9 cellular contexts compared by ENCODE assay signal in the genomic region with DNA sequence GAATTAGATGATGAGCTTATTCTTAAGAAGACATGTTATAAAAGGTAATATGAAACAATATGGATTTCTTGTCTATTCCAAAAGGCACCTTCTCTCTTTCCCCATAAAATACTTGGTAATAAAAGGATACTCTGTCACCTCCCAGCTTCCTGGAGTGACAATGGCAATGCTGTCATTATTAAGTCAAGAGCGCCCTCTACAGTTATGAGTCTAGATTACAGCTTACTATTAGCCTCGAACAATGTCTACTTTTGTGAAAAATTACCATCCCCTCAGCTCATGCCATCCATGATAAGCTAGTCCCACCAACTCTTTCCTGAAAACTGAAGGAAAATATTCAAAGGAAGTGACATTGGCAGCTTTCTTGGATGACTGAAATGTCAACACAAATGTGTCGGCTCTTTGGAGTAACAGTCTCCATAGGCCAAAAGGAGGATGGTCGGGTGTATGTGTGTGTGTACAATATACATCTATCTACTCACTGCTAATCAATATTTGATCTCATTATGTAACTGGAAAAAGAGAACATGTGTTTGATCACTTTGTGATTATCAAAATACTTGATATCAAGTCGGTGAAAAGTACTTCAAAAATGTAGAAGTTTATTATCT. TPM values are rescaled to one million over a fixed set of nuclear protein-coding genes. Genes with fewer than 3 reads are reported as not detected.
DNase-seq lines count a peak whose midpoint lies in the region; ATAC-seq and TF ChIP-seq lines count a peak whose summit lies in the region.
"Had no signal": no experiment of that assay in that cellular context is flagged by ENCODE, and none has a peak within 500 bp of the region (broad histone marks: within the 10 kb centered on the region; RNA-seq: fewer than 3 reads in every experiment).

No MANE protein-coding gene starts in this region.

- H2AK5ac ChIP-seq in trophoblast cell (ENCODE audit: low read length) = no peak overlapping the region

- H3K36me3 ChIP-seq in SK-N-MC (ENCODE audit: insufficient read depth, low read length) = no peaks in the 10 kb centered on the region
- H3K36me3 ChIP-seq in trophoblast cell (ENCODE audit: control insufficient read depth in 1 of 2, insufficient read depth in 2 of 2, low read length in 2 of 2) = no peaks in the 10 kb centered on the region

- in situ Hi-C loops in GM13977 (cut with MboI; ENCODE audit: low pct_unique_long_range_greater_than_20kb, low sequenced_read_pairs, unreplicated experiment) = loop anchor here (25.0 kb wide), 1 partner anchor 811 kb away; no protein-coding TSS in a partner anchor

- no peak overlapping the region for H2BK12ac ChIP-seq in trophoblast cell (ENCODE audit: low read length)

- H2AFZ ChIP-seq in trophoblast cell (ENCODE audit: insufficient read depth, low read length, poor library complexity) = no peak overlapping the region

- H3K23ac ChIP-seq in trophoblast cell (ENCODE audit: low read length) = no peak overlapping the region

- no peak overlapping the region for H3K4me2 ChIP-seq in trophoblast cell (ENCODE audit: low read length)

- DNase-seq in AG10803 (ENCODE audit: low read depth) = peak; percentile 39
- peak; percentile 63 for DNase-seq in GM13977 (ENCODE audit: low spot score)
- peak; percentile 37 for DNase-seq in MV-4-11 (lab: John Stamatoyannopoulos, UW)
- peak; percentile 20 for DNase-seq in SK-N-MC (ENCODE audit: low read depth, low spot score)
- peak; percentile 66 for DNase-seq in fibroblast of pulmonary artery (ENCODE audit: low read depth)
- DNase-seq in trophoblast cell = peak; percentile 24 to 90
- no peak for DNase-seq in activated CD8-positive, alpha-beta memory T cell treated with anti-CD3 and anti-CD28 coated beads, Interleukin-2, amount 50 U/mL, for 48 hours

- peaks cover 2 to 5% of the 10 kb centered on the region in 2 experiments for H3K4me1 ChIP-seq in trophoblast cell (ENCODE audit: control insufficient read depth in 1 of 2, insufficient read depth in 2 of 2, low read length in 2 of 2)

- no peak overlapping the region for H3K18ac ChIP-seq in trophoblast cell (ENCODE audit: low read length)

- no peak overlapping the region for H4K12ac ChIP-seq in trophoblast cell (ENCODE audit: low read depth, low read length)

- H3K79me2 ChIP-seq in trophoblast cell (ENCODE audit: control insufficient read depth, insufficient read depth, low read length, poor library complexity) = no peaks in the 10 kb centered on the region

- TF ChIP-seq CTCF in AG10803 (conservative IDR thresholded peaks at IDR 0.05; ENCODE audit: low read length) (peak; percentile 77), GM13977 (IDR thresholded peaks at IDR 0.05; ENCODE audit: extremely low read depth, insufficient read depth, missing control alignments) (peak; percentile 67), fibroblast of pulmonary artery (IDR thresholded peaks at IDR 0.05; ENCODE audit: low read length, missing control alignments) (peak; percentile 68)

- no peak overlapping the region for H3K9ac ChIP-seq in SK-N-MC (ENCODE audit: insufficient read length)
- H3K9ac ChIP-seq in trophoblast cell (ENCODE audit: low read length) = no peak overlapping the region

- H3K27ac ChIP-seq in SK-N-MC (no peak overlapping the region), trophoblast cell (ENCODE audit: low read depth, low read length) (no peak overlapping the region)
- H3K27ac ChIP-seq: epithelial cell of prostate had no signal

- no peak overlapping the region for H3K4ac ChIP-seq in trophoblast cell (ENCODE audit: low read depth, low read length)

- no peak overlapping the region for H2BK120ac ChIP-seq in trophoblast cell (ENCODE audit: insufficient read depth, low read length, poor library complexity)

- no peak overlapping the region for H3K4me3 ChIP-seq in AG10803 (ENCODE audit: low read length)
- H3K4me3 ChIP-seq in SK-N-MC = no peak overlapping the region
- H3K4me3 ChIP-seq in fibroblast of pulmonary artery (replicated peaks; ENCODE audit: low read depth, low read length) = no peak overlapping the region
- H3K4me3 ChIP-seq in trophoblast cell (ENCODE audit: low read depth, low read length) = no peak overlapping the region

- no peak for ATAC-seq in HG02852 (IDR thresholded peaks at IDR 0.05; ENCODE audit: unreplicated experiment)

- no peak overlapping the region for H4K91ac ChIP-seq in trophoblast cell (ENCODE audit: low read depth, low read length)

- H2BK5ac ChIP-seq in trophoblast cell (ENCODE audit: low read depth, low read length, poor library complexity) = no peak overlapping the region

- H3K9me3 ChIP-seq in SK-N-MC (ENCODE audit: low read depth, low read length) = no peaks in the 10 kb centered on the region
- no peaks in the 10 kb centered on the region for H3K9me3 ChIP-seq in trophoblast cell (ENCODE audit: insufficient read depth, low read depth, low read length)

- H3K27me3 ChIP-seq in trophoblast cell (ENCODE audit: insufficient read depth, low read length) = no peaks in the 10 kb centered on the region

- no peak overlapping the region for H3K14ac ChIP-seq in trophoblast cell (ENCODE audit: low read length)

- WGBS in trophoblast cell (ENCODE audit: extremely low coverage, insufficient coverage, insufficient read length) = no CpG with 5 or more reads among the region's 5 CpGs

- H4K8ac ChIP-seq in trophoblast cell (ENCODE audit: low read depth, low read length) = no peak overlapping the region

- H3K79me1 ChIP-seq in trophoblast cell (ENCODE audit: low read length) = no peaks in the 10 kb centered on the region

RNA-seq across cellular contexts. Expression of gene CDKN3, which starts 48.7 kb away (rescaled TPM):
- polyA plus RNA-seq in trophoblast cell (2013) = 33.7 and 35.6 TPM in 2 replicates
